ENCODE assay signal across 18 cellular contexts in the genomic region with DNA sequence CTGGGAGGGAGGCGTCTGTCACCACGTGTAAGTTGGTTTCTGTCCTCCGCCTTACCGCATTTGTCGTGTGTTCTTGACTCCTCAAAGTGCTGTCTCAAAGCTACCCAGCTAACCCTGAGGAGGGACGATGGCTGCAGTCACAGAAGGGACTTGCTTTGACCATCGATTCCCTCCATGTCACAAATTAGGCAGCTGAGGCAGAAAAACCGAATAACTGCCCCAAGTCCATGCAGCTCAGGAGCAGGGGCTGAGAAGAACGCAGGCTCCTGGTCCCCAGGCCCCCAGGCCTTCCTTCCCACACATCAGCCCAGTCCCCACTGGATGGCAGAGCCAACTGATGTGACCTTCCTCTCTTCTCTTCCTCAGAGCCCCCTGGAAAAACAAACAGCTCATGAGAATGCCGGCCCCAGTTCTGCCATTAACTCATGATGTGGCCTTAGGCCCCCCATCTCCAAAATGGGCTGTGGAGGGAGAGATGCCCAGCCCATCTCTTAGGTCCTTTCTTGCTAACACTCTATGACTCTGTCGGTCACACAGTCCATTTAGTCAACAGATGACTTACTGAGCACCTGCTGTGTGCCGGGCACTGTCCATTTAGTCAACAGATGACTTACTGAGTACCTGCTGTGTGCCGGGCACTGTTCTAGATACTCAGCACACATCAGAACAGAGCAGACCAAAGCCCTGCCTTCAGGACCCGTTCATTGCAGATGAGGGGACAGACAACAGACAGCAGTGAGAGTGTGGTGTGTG. TPM values are rescaled to one million over a fixed set of nuclear protein-coding genes. Genes with fewer than 3 reads are reported as not detected.
DNase-seq lines count a peak whose midpoint lies in the region; ATAC-seq and TF ChIP-seq lines count a peak whose summit lies in the region.
"Had no signal": no experiment of that assay in that cellular context is flagged by ENCODE, and none has a peak within 500 bp of the region (broad histone marks: within the 10 kb centered on the region; RNA-seq: fewer than 3 reads in every experiment).

No MANE protein-coding gene starts in this region.

- no peak for TF ChIP-seq POLR2A in thyroid gland (IDR thresholded peaks at IDR 0.05)

- H3K4me3 ChIP-seq in endodermal cell (ENCODE audit: low read length) (no peak overlapping the region), thyroid gland (replicated peaks in 1 of 3) (no peak overlapping the region)
- H3K4me3 ChIP-seq: adrenal gland, gastrocnemius medialis, prostate gland had no signal

- WGBS in endodermal cell (ENCODE audit: insufficient coverage in 1 of 2, insufficient read length in 1 of 2), 2 experiments = 83 to 88% methylated on average over 13 to 14 of the region's 14 CpGs
- WGBS in thyroid gland, 2 donors = 77 to 85% methylated on average over 13 to 14 of the region's 14 CpGs

- DNase-seq in activated naive CD4-positive, alpha-beta T cell treated with anti-CD3 and anti-CD28 coated beads for 36 hours = no peak
- no peak for DNase-seq in activated naive CD4-positive, alpha-beta T cell treated with anti-CD3 and anti-CD28 coated beads, Interleukin-2, amount 50 U/mL, for 16 hours
- DNase-seq in activated B cell treated with CpG ODN at 0.5 μM for 24 hours = no peak
- DNase-seq in endodermal cell = no peak
- DNase-seq in stimulated activated naive B cell treated with anti-CD40 and anti-IgM and Interleukin-4, amounts not matched to agents 10 μg/mL and 1 μg/mL and 100 μg/mL, for 72 hours = no peak
- DNase-seq in thyroid gland = no peak
- DNase-seq in activated CD4-positive, alpha-beta T cell treated with anti-CD3 and anti-CD28 coated beads, Interleukin-2, amount 10 ng/mL, durations not matched to agents 24 days and 14 days = no peak
- DNase-seq: activated CD4-positive, alpha-beta T cell treated with anti-CD3 and anti-CD28 coated beads for 1 hour; gastrocnemius medialis; GF-D8; mesendoderm; NCI-H1092; NCI-H2081 treated with DMSO at 0.1 percent for 48 hours; NK-92 treated with Interleukin-12 subunit alpha and Interleukin-12 subunit beta, amount 100 ng/mL, for 24 hours had no signal

- TF ChIP-seq CTCF in activated B cell treated with CpG ODN at 0.5 μM for 24 hours (IDR thresholded peaks at IDR 0.05) = no peak
- no peak for TF ChIP-seq CTCF in endodermal cell (conservative IDR thresholded peaks at IDR 0.05)
- TF ChIP-seq CTCF in thyroid gland (IDR thresholded peaks at IDR 0.05) = no peak

- H3K4me1 ChIP-seq in endodermal cell (ENCODE audit: control insufficient read depth, insufficient read depth, low read length) (peaks cover 3% of the 10 kb centered on the region), thyroid gland (peaks cover 4 to 12% of the 10 kb centered on the region in 2 donors)
- H3K4me1 ChIP-seq: gastrocnemius medialis, prostate gland had no signal

- ATAC-seq in activated B cell treated with CpG ODN at 0.5 μM for 24 hours (ENCODE audit: low read depth) = no peak
- no peak for ATAC-seq in stimulated activated naive B cell treated with anti-CD40 and anti-IgM and Interleukin-4, amounts not matched to agents 10 μg/mL and 1 μg/mL and 100 μg/mL, for 72 hours (replicated peaks)
- ATAC-seq in HG03520 (IDR thresholded peaks at IDR 0.05; ENCODE audit: unreplicated experiment) = no peak
- ATAC-seq: gastrocnemius medialis had no signal

- peaks cover 23% of the 10 kb centered on the region for H3K36me3 Mint-ChIP-seq in activated naive CD4-positive, alpha-beta T cell treated with anti-CD3 and anti-CD28 coated beads for 36 hours (ENCODE audit: low read depth)
- H3K36me3 Mint-ChIP-seq in activated B cell treated with CpG ODN at 0.5 μM for 24 hours (ENCODE audit: low read depth) (peaks cover 31% of the 10 kb centered on the region), endodermal cell (ENCODE audit: low read depth) (peaks cover 25% of the 10 kb centered on the region)
- peaks cover 32 to 51% of the 10 kb centered on the region in 2 donors for H3K36me3 Mint-ChIP-seq in stimulated activated naive B cell treated with anti-CD40 and anti-IgM and Interleukin-4, amounts not matched to agents 10 μg/mL and 1 μg/mL and 100 μg/mL, for 72 hours
- peaks cover 22% of the 10 kb centered on the region for H3K36me3 Mint-ChIP-seq in activated CD4-positive, alpha-beta T cell treated with anti-CD3 and anti-CD28 coated beads, Interleukin-2, amount 10 ng/mL, durations not matched to agents 24 days and 14 days (ENCODE audit: low read depth)

- intact Hi-C loops in activated naive CD4-positive, alpha-beta T cell treated with anti-CD3 and anti-CD28 coated beads for 36 hours (cut with micrococcal nuclease) = no loop called here
- intact Hi-C loops in activated B cell treated with CpG ODN at 0.5 μM for 24 hours (cut with micrococcal nuclease) = no loop called here
- intact Hi-C loops in thyroid gland (cut with DNase I) = no loop called here
- intact Hi-C loops in activated CD4-positive, alpha-beta T cell treated with anti-CD3 and anti-CD28 coated beads, Interleukin-2, amount 10 ng/mL, durations not matched to agents 24 days and 14 days (cut with micrococcal nuclease) = no loop called here

- peaks cover 3% of the 10 kb centered on the region for H3K9me3 Mint-ChIP-seq in activated naive CD4-positive, alpha-beta T cell treated with anti-CD3 and anti-CD28 coated beads for 36 hours
- H3K9me3 Mint-ChIP-seq in activated B cell treated with CpG ODN at 0.5 μM for 24 hours (peaks cover 8% of the 10 kb centered on the region), endodermal cell (no peaks in the 10 kb centered on the region)
- H3K9me3 Mint-ChIP-seq in stimulated activated naive B cell treated with anti-CD40 and anti-IgM and Interleukin-4, amounts not matched to agents 10 μg/mL and 1 μg/mL and 100 μg/mL, for 72 hours = peaks cover 4% of the 10 kb centered on the region in 2 donors
- no peaks in the 10 kb centered on the region for H3K9me3 Mint-ChIP-seq in activated CD4-positive, alpha-beta T cell treated with anti-CD3 and anti-CD28 coated beads, Interleukin-2, amount 10 ng/mL, durations not matched to agents 24 days and 14 days

- no peak overlapping the region for H3K9ac ChIP-seq in endodermal cell (ENCODE audit: extremely low read depth, low read length, poor library complexity, severe bottlenecking)

- CTCF ChIA-PET in activated naive CD4-positive, alpha-beta T cell treated with anti-CD3 and anti-CD28 coated beads for 36 hours (lab: Charles Lee) = interaction anchor here (0.9 kb wide), 1 partner anchor 424 kb away, joined by 3 read pairs; no protein-coding TSS in a partner anchor
- CTCF ChIA-PET in activated B cell treated with CpG ODN at 0.5 μM for 24 hours (lab: Charles Lee) = no interaction called here

- H3K27ac Mint-ChIP-seq in activated naive CD4-positive, alpha-beta T cell treated with anti-CD3 and anti-CD28 coated beads for 36 hours = peak overlapping the region; percentile 24
- H3K27ac Mint-ChIP-seq in activated B cell treated with CpG ODN at 0.5 μM for 24 hours (peak overlapping the region; percentile 36), endodermal cell (no peak overlapping the region)
- peak overlapping the region; percentile 54 for H3K27ac Mint-ChIP-seq in stimulated activated naive B cell treated with anti-CD40 and anti-IgM and Interleukin-4, amounts not matched to agents 10 μg/mL and 1 μg/mL and 100 μg/mL, for 72 hours
- H3K27ac Mint-ChIP-seq in activated CD4-positive, alpha-beta T cell treated with anti-CD3 and anti-CD28 coated beads, Interleukin-2, amount 10 ng/mL, durations not matched to agents 24 days and 14 days = no peak overlapping the region

- no peaks in the 10 kb centered on the region for H3K9me3 ChIP-seq in endodermal cell (ENCODE audit: control insufficient read depth, low read length)
- no peaks in the 10 kb centered on the region for H3K9me3 ChIP-seq in thyroid gland
- H3K9me3 ChIP-seq: adrenal gland, gastrocnemius medialis, prostate gland had no signal

- H3K27me3 ChIP-seq in endodermal cell (ENCODE audit: control insufficient read depth, insufficient read depth, low read length, poor library complexity, severe bottlenecking) (no peaks in the 10 kb centered on the region), thyroid gland (no peaks in the 10 kb centered on the region)
- H3K27me3 ChIP-seq: adrenal gland, gastrocnemius medialis had no signal

- peaks cover 13% of the 10 kb centered on the region for H3K36me3 ChIP-seq in endodermal cell (ENCODE audit: control insufficient read depth, insufficient read depth, low read length)
- H3K36me3 ChIP-seq in thyroid gland = peaks cover 17 to 26% of the 10 kb centered on the region in 2 donors
- H3K36me3 ChIP-seq: prostate gland had no signal

- H3K27ac ChIP-seq in endodermal cell (ENCODE audit: low read depth, low read length) (peak overlapping the region; percentile 18), thyroid gland (peak overlapping the region in 1 of 3 donors; percentile 54)
- H3K27ac ChIP-seq: C4-2B, gastrocnemius medialis had no signal

- POLR2A ChIA-PET in activated B cell treated with CpG ODN at 0.5 μM for 24 hours (lab: Charles Lee) = interaction anchor here (1.7 kb wide), 1 partner anchor 67 kb away, joined by 4 read pairs; a partner anchor contains a TSS

- H3K4me1 Mint-ChIP-seq in activated naive CD4-positive, alpha-beta T cell treated with anti-CD3 and anti-CD28 coated beads for 36 hours (ENCODE audit: low read depth) = peaks cover 4% of the 10 kb centered on the region
- H3K4me1 Mint-ChIP-seq in activated B cell treated with CpG ODN at 0.5 μM for 24 hours (peaks cover 12% of the 10 kb centered on the region), endodermal cell (peaks cover 3% of the 10 kb centered on the region)
- peaks cover 13 to 19% of the 10 kb centered on the region in 2 donors for H3K4me1 Mint-ChIP-seq in stimulated activated naive B cell treated with anti-CD40 and anti-IgM and Interleukin-4, amounts not matched to agents 10 μg/mL and 1 μg/mL and 100 μg/mL, for 72 hours
- H3K4me1 Mint-ChIP-seq in activated CD4-positive, alpha-beta T cell treated with anti-CD3 and anti-CD28 coated beads, Interleukin-2, amount 10 ng/mL, durations not matched to agents 24 days and 14 days = no peaks in the 10 kb centered on the region

- H3K27me3 Mint-ChIP-seq in activated naive CD4-positive, alpha-beta T cell treated with anti-CD3 and anti-CD28 coated beads for 36 hours (ENCODE audit: low read depth) = no peaks in the 10 kb centered on the region
- no peaks in the 10 kb centered on the region for H3K27me3 Mint-ChIP-seq in activated B cell treated with CpG ODN at 0.5 μM for 24 hours
- H3K27me3 Mint-ChIP-seq in endodermal cell (ENCODE audit: insufficient read depth) = no peaks in the 10 kb centered on the region
- no peaks in the 10 kb centered on the region for H3K27me3 Mint-ChIP-seq in stimulated activated naive B cell treated with anti-CD40 and anti-IgM and Interleukin-4, amounts not matched to agents 10 μg/mL and 1 μg/mL and 100 μg/mL, for 72 hours
- no peaks in the 10 kb centered on the region for H3K27me3 Mint-ChIP-seq in activated CD4-positive, alpha-beta T cell treated with anti-CD3 and anti-CD28 coated beads, Interleukin-2, amount 10 ng/mL, durations not matched to agents 24 days and 14 days

- H3K4me3 Mint-ChIP-seq in activated naive CD4-positive, alpha-beta T cell treated with anti-CD3 and anti-CD28 coated beads for 36 hours = no peak overlapping the region
- H3K4me3 Mint-ChIP-seq in activated B cell treated with CpG ODN at 0.5 μM for 24 hours = no peak overlapping the region
- H3K4me3 Mint-ChIP-seq in endodermal cell = no peak overlapping the region
- H3K4me3 Mint-ChIP-seq in stimulated activated naive B cell treated with anti-CD40 and anti-IgM and Interleukin-4, amounts not matched to agents 10 μg/mL and 1 μg/mL and 100 μg/mL, for 72 hours = no peak overlapping the region
- H3K4me3 Mint-ChIP-seq in activated CD4-positive, alpha-beta T cell treated with anti-CD3 and anti-CD28 coated beads, Interleukin-2, amount 10 ng/mL, durations not matched to agents 24 days and 14 days = no peak overlapping the region

RNA-seq across cellular contexts. Expression of a gene that starts 19.6 kb away (rescaled TPM):
- 10 to 100 TPM; 35.0 to 38.6 TPM for total RNA-seq in activated naive CD4-positive, alpha-beta T cell treated with anti-CD3 and anti-CD28 coated beads for 36 hours
- 99.7 and 122 TPM in 2 replicates for total RNA-seq in activated B cell treated with CpG ODN at 0.5 μM for 24 hours
- total RNA-seq in endodermal cell = 10 to 100 TPM; 33.2 to 42.5 TPM
- 37.9 TPM for polyA plus RNA-seq in endodermal cell (2013, experiment 1 of 2)
- 36.3 TPM for polyA plus RNA-seq in endodermal cell (2013, experiment 2 of 2)
- 100 to 1,000 TPM in 1 of 4 donors, 10 to 100 TPM in 3; 67.8 to 110 (median 91.0) TPM for total RNA-seq in thyroid gland
- 39.3 and 43.9 TPM in 2 replicates for total RNA-seq in activated CD4-positive, alpha-beta T cell treated with anti-CD3 and anti-CD28 coated beads, Interleukin-2, amount 10 ng/mL, durations not matched to agents 24 days and 14 days

Comparison
In these comparisons a context has a peak if more than half of its experiments do, and no peak if none do; other contexts are left out.
1. H3K27ac Mint-ChIP-seq: peak in activated naive CD4-positive, alpha-beta T cell treated with anti-CD3 and anti-CD28 coated beads for 36 hours (single experiment), activated B cell treated with CpG ODN at 0.5 μM for 24 hours (single experiment) and stimulated activated naive B cell treated with anti-CD40 and anti-IgM and Interleukin-4, amounts not matched to agents 10 μg/mL and 1 μg/mL and 100 μg/mL, for 72 hours (single experiment); none in endodermal cell (single experiment) and activated CD4-positive, alpha-beta T cell treated with anti-CD3 and anti-CD28 coated beads, Interleukin-2, amount 10 ng/mL, durations not matched to agents 24 days and 14 days (single experiment).